ENCODE assay signal across 20 cellular contexts in genomic region chr10:11949152-11949551, GRCh38.
DNase-seq lines count a peak whose midpoint lies in the region; ATAC-seq and TF ChIP-seq lines count a peak whose summit lies in the region.
"Had no signal": no experiment of that assay in that cellular context is flagged by ENCODE, and none has a peak within 500 bp of the region (broad histone marks: within the 10 kb centered on the region; RNA-seq: fewer than 3 reads in every experiment).

No MANE protein-coding gene starts in this region.

- no peak overlapping the region for H2AK5ac ChIP-seq in H9 (ENCODE audit: insufficient read length, low read length)

- H3K79me1 ChIP-seq in H9 (ENCODE audit: insufficient read depth, low read depth, low read length, poor library complexity, severe bottlenecking), result no peaks in the 10 kb centered on the region

- H2AFZ ChIP-seq in H9 (ENCODE audit: low read length), result no peak overlapping the region

- H3K27ac Mint-ChIP-seq in activated CD4-positive, alpha-beta T cell treated with anti-CD3 and anti-CD28 coated beads for 36 hours, result peak overlapping the region; percentile 6
- H3K27ac Mint-ChIP-seq in H9, result peak overlapping the region in 2 of 3 experiments; percentile 14 to 33; a peak in 3 of 7 replicates
- H3K27ac Mint-ChIP-seq in T-cell, result peak overlapping the region; percentile 0 to 26
- H3K27ac Mint-ChIP-seq in memory B cell, result peak overlapping the region; percentile 29
- H3K27ac Mint-ChIP-seq: type B pancreatic cell had no signal

- DNase-seq in activated CD4-positive, alpha-beta T cell treated with anti-CD3 and anti-CD28 coated beads for 36 hours, result no peak
- no peak for DNase-seq in activated CD4-positive, alpha-beta T cell treated with anti-CD3 and anti-CD28 coated beads for 1 hour
- DNase-seq in H9, result no peak
- no peak for DNase-seq in T-cell
- DNase-seq in memory B cell (ENCODE audit: low spot score in 2 of 2), result no peak
- no peak for DNase-seq in anterior cingulate cortex (lab: John Stamatoyannopoulos, UW)
- DNase-seq in KG1 (lab: John Stamatoyannopoulos, UW), result no peak
- DNase-seq in Ammon's horn (ENCODE audit: low spot score), result no peak
- DNase-seq: 8988T; activated CD8-positive, alpha-beta memory T cell treated with anti-CD3 and anti-CD28 coated beads for 24 hours; activated gamma-delta T cell treated with Interleukin-2 at 50 U/mL for 16 hours; DND-41; foreskin keratinocyte; midbrain; NCI-H69; stimulated activated naive CD4-positive, alpha-beta T cell treated with Interleukin-2 at 50 U/mL for 16 hours had no signal

- no CpG with 5 or more reads among the region's 2 CpGs for WGBS in H9 (ENCODE audit: extremely low coverage, insufficient read length, low lambda C conversion rate)

- H2BK120ac ChIP-seq in H9 (ENCODE audit: low read depth, low read length, poor library complexity, severe bottlenecking), result no peak overlapping the region

- H3K23ac ChIP-seq in H9 (ENCODE audit: insufficient read length, low read depth, low read length), result no peak overlapping the region

- no peaks in the 10 kb centered on the region for H4K20me1 ChIP-seq in H9 (ENCODE audit: control insufficient read depth, insufficient read depth, insufficient read length)

- no peak overlapping the region for H3K56ac ChIP-seq in H9 (ENCODE audit: insufficient read length, low read depth, low read length)

- H4K5ac ChIP-seq in H9 (ENCODE audit: insufficient read length, low read depth, low read length), result no peak overlapping the region

- intact Hi-C loops in activated CD4-positive, alpha-beta T cell treated with anti-CD3 and anti-CD28 coated beads for 36 hours (cut with DNase I, micrococcal nuclease), result no loop called here

- no peak overlapping the region for H2BK12ac ChIP-seq in H9 (ENCODE audit: insufficient read length, low read depth, low read length)

- H3K4me1 Mint-ChIP-seq in activated CD4-positive, alpha-beta T cell treated with anti-CD3 and anti-CD28 coated beads for 36 hours, result peaks cover 4% of the 10 kb centered on the region
- peaks cover 5% of the 10 kb centered on the region in 2 experiments for H3K4me1 Mint-ChIP-seq in H9
- H3K4me1 Mint-ChIP-seq in T-cell, result peaks cover 0 to 3% (median 2%) of the 10 kb centered on the region in 3 donors
- H3K4me1 Mint-ChIP-seq in memory B cell, result peaks cover 6% of the 10 kb centered on the region

- no peak for TF ChIP-seq CTCF in H9 (conservative IDR thresholded peaks at IDR 0.05)

- no peaks in the 10 kb centered on the region for H3K9me3 ChIP-seq in H9 (ENCODE audit: control insufficient read depth, low read depth, low read length)
- H3K9me3 ChIP-seq: neutrophil had no signal

- no peak overlapping the region for H3K4me2 ChIP-seq in H9 (ENCODE audit: insufficient read depth, insufficient read length, low read length)

- no peak overlapping the region for H2BK20ac ChIP-seq in H9 (ENCODE audit: low read depth, low read length, poor library complexity, severe bottlenecking)

- H2BK5ac ChIP-seq in H9 (ENCODE audit: insufficient read length, low read length), result no peak overlapping the region

- POLR2A ChIA-PET in activated CD4-positive, alpha-beta T cell treated with anti-CD3 and anti-CD28 coated beads for 36 hours (lab: Charles Lee), result no interaction called here
- POLR2A ChIA-PET in T-cell (lab: Charles Lee), result no interaction called here

- no peak overlapping the region for H4K91ac ChIP-seq in H9 (ENCODE audit: insufficient read length, low read depth, low read length)

- H3K23me2 ChIP-seq in H9 (ENCODE audit: insufficient read length, low read depth, low read length, poor library complexity, severe bottlenecking), result no peaks in the 10 kb centered on the region

- ATAC-seq in activated CD4-positive, alpha-beta T cell treated with anti-CD3 and anti-CD28 coated beads for 36 hours, result no peak
- ATAC-seq in T-cell (replicated peaks in 1 of 4) (no peak), memory B cell (ENCODE audit: low read depth) (peak; percentile 73)
- ATAC-seq: foreskin keratinocyte, SK-N-SH treated with all-trans-retinoic acid at 6 μM for 48 hours had no signal

- H3K18ac ChIP-seq in H9 (ENCODE audit: insufficient read length, low read depth, low read length), result no peak overlapping the region

- no peak overlapping the region for H2BK15ac ChIP-seq in H9 (ENCODE audit: low read depth, low read length)

- H3K4ac ChIP-seq in H9 (ENCODE audit: low read depth, low read length), result no peak overlapping the region

- H3K14ac ChIP-seq in H9 (ENCODE audit: insufficient read depth, low read length), result no peak overlapping the region

- no peaks in the 10 kb centered on the region for H3K27me3 ChIP-seq in H9 (ENCODE audit: insufficient read depth, low read length)
- H3K27me3 ChIP-seq: foreskin keratinocyte, neutrophil had no signal

- no peak overlapping the region for H3K4me3 Mint-ChIP-seq in activated CD4-positive, alpha-beta T cell treated with anti-CD3 and anti-CD28 coated beads for 36 hours
- no peak overlapping the region for H3K4me3 Mint-ChIP-seq in H9
- H3K4me3 Mint-ChIP-seq in T-cell, result no peak overlapping the region
- H3K4me3 Mint-ChIP-seq in memory B cell, result peak overlapping the region; percentile 30
- H3K4me3 Mint-ChIP-seq: type B pancreatic cell had no signal

- no peaks in the 10 kb centered on the region for H3K4me1 ChIP-seq in H9 (ENCODE audit: insufficient read depth, low read length)
- H3K4me1 ChIP-seq: foreskin keratinocyte had no signal

- no peak overlapping the region for H3T11ph ChIP-seq in H9 (ENCODE audit: low read length)

- H3K27me3 Mint-ChIP-seq in activated CD4-positive, alpha-beta T cell treated with anti-CD3 and anti-CD28 coated beads for 36 hours, result no peaks in the 10 kb centered on the region
- H3K27me3 Mint-ChIP-seq in H9 (ENCODE audit: low read depth) (no peaks in the 10 kb centered on the region), T-cell (no peaks in the 10 kb centered on the region), memory B cell (no peaks in the 10 kb centered on the region)
- H3K27me3 Mint-ChIP-seq: type B pancreatic cell had no signal

- peaks cover 32% of the 10 kb centered on the region for H3K36me3 Mint-ChIP-seq in activated CD4-positive, alpha-beta T cell treated with anti-CD3 and anti-CD28 coated beads for 36 hours (ENCODE audit: low read depth)
- H3K36me3 Mint-ChIP-seq in H9 (ENCODE audit: insufficient read depth in 1 of 3, low read depth in 3 of 3), result peaks cover 11 to 42% (median 31%) of the 10 kb centered on the region in 3 experiments; a peak in 6 of 7 replicates
- H3K36me3 Mint-ChIP-seq in T-cell, result peaks cover 34% of the 10 kb centered on the region
- H3K36me3 Mint-ChIP-seq in memory B cell, result peaks cover 27% of the 10 kb centered on the region

- H3K79me2 ChIP-seq in H9 (ENCODE audit: insufficient read depth, low read length), result no peaks in the 10 kb centered on the region

- H3K9ac ChIP-seq in H9 (ENCODE audit: extremely low read depth, insufficient read length, low read length), result no peak overlapping the region

- no peak overlapping the region for H4K8ac ChIP-seq in H9 (replicated peaks; ENCODE audit: insufficient read length, low read depth, low read length)

- CTCF ChIA-PET in activated CD4-positive, alpha-beta T cell treated with anti-CD3 and anti-CD28 coated beads for 36 hours (lab: Charles Lee), result no interaction called here
- CTCF ChIA-PET in T-cell (lab: Charles Lee), result no interaction called here

- H3K9me3 Mint-ChIP-seq in activated CD4-positive, alpha-beta T cell treated with anti-CD3 and anti-CD28 coated beads for 36 hours (ENCODE audit: low read depth), result no peaks in the 10 kb centered on the region
- H3K9me3 Mint-ChIP-seq in H9 (no peaks in the 10 kb centered on the region), T-cell (no peaks in the 10 kb centered on the region), memory B cell (peaks cover 2% of the 10 kb centered on the region)
- H3K9me3 Mint-ChIP-seq: type B pancreatic cell had no signal

- no peak overlapping the region for H3K27ac ChIP-seq in H9 (ENCODE audit: insufficient read length, low read depth, low read length)
- H3K27ac ChIP-seq: C4-2B, foreskin keratinocyte, neutrophil had no signal
